8 cellular contexts compared by ENCODE assay signal in the genomic region with DNA sequence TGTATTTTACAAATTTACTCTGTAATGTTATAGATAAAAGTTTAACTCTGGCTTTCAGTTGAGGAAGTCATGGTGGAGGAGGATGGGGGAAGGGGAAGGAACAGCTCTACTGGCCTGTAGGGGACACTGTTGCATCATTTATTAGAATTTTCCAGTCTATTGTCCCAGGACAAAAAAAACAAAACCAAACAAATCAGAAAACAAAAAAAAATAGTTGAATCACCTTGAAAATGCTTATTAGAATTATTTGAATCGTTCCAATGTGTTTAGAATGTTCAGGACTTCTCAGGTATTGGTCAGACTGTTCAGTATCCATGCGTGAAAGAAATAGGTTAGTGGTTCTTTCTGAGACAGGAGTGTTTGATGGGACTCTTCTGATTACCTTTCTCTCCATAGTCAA.
A peak's percentile ranks its signal among the peaks of the same experiment; 100 is the strongest.
DNase-seq lines count a peak whose midpoint lies in the region; ATAC-seq and TF ChIP-seq lines count a peak whose summit lies in the region.

No MANE protein-coding gene starts in this region.

- H3K36me3 ChIP-seq in gastrocnemius medialis, result no peaks in the 10 kb centered on the region

- ATAC-seq in GM19351 (IDR thresholded peaks at IDR 0.05; ENCODE audit: unreplicated experiment), result peak; percentile 47
- ATAC-seq in gastrocnemius medialis, result peak; percentile 81 to 83

- peak; percentile 40 to 68 for DNase-seq in AML-193 (lab: John Stamatoyannopoulos, UW)
- peak; percentile 40 for DNase-seq in RPMI8226
- peak; percentile 30 for DNase-seq in globus pallidus (ENCODE audit: low spot score)
- no peak for DNase-seq in gastrocnemius medialis
- DNase-seq in activated effector memory CD4-positive, alpha-beta T cell treated with anti-CD3 and anti-CD28 coated beads, Interleukin-2, amount 50 U/mL, for 16 hours, result no peak
- DNase-seq in HuH-7.5 (ENCODE audit: low spot score), result no peak
- DNase-seq in central memory CD4-positive, alpha-beta T cell, result no peak

- in situ Hi-C loops in gastrocnemius medialis (cut with MboI; ENCODE audit: low sequenced_read_pairs in 4 of 4), result loop anchor here in 1 of 4 donors (25.0 kb wide), 1 partner anchor 1016 kb away; no protein-coding TSS in a partner anchor

- H3K27ac ChIP-seq in gastrocnemius medialis, result no peak overlapping the region

- H3K4me3 ChIP-seq in gastrocnemius medialis, result no peak overlapping the region

- TF ChIP-seq CTCF in gastrocnemius medialis (IDR thresholded peaks at IDR 0.05 in 4 of 5, conservative IDR thresholded peaks at IDR 0.05 in 1 of 5), result peak; percentile 61 to 80 (median 70)

- intact Hi-C loops in gastrocnemius medialis (cut with DNase I; ENCODE audit: low total_unique reads), result loop anchor here (5.0 to 10.0 kb wide), 2 partner anchors 129 to 991 kb away; no protein-coding TSS in a partner anchor

- H3K9me3 ChIP-seq in gastrocnemius medialis, result no peaks in the 10 kb centered on the region

- TF ChIP-seq POLR2A in gastrocnemius medialis (IDR thresholded peaks at IDR 0.05), result no peak

- H3K27me3 ChIP-seq in gastrocnemius medialis, result no peaks in the 10 kb centered on the region

- H3K4me1 ChIP-seq in gastrocnemius medialis, result peaks cover 6 to 7% of the 10 kb centered on the region in 2 donors

Comparison
In these comparisons a context has a peak if more than half of its experiments do, and no peak if none do; other contexts are left out.
1. DNase-seq: peak in AML-193 (2 of 2), RPMI8226 (single experiment) and globus pallidus (single experiment); none in gastrocnemius medialis (0 of 2), activated effector memory CD4-positive, alpha-beta T cell treated with anti-CD3 and anti-CD28 coated beads, Interleukin-2, amount 50 U/mL, for 16 hours (single experiment), HuH-7.5 (single experiment) and central memory CD4-positive, alpha-beta T cell (single experiment).